In genomic region chr1:226479432-226479831, GRCh38 we compare ENCODE assay signal across 1 cellular context.
TF ChIP-seq lines count a peak whose summit lies in the region.

No MANE protein-coding gene starts in this region.

TF ChIP-seq in HepG2, 621 proteins besides CTCF, POLR2A, EP300 and RAD21 (continued from another document and continues in another):
- TF ChIP-seq SNAPC4 (CRISPR knock-in tag; IDR thresholded peaks at IDR 0.05) (no peak), ZNF597 (CRISPR knock-in tag; IDR thresholded peaks at IDR 0.05) (no peak), ZBTB42 (CRISPR knock-in tag; IDR thresholded peaks at IDR 0.05) (no peak), SOX13 (IDR thresholded peaks at IDR 0.05) (peak; percentile 37; the same call in 1 of the 2 replicates), SOX13 (CRISPR knock-in tag; conservative IDR thresholded peaks at IDR 0.05 in 1 of 2, IDR thresholded peaks at IDR 0.05 in 1 of 2) (peak in 1 of 2 experiments; percentile 94; a peak in 2 of 4 replicates), NFIC (IDR thresholded peaks at IDR 0.05; ENCODE audit: low read length) (peak; percentile 53; the same call in 1 of the 2 replicates), SOX6 (IDR thresholded peaks at IDR 0.05) (no peak), SOX6 (CRISPR knock-in tag; IDR thresholded peaks at IDR 0.05) (peak; percentile 91), AKNA (CRISPR knock-in tag; IDR thresholded peaks at IDR 0.05; ENCODE audit: borderline replicate concordance) (no peak), ZNF761 (CRISPR knock-in tag; conservative IDR thresholded peaks at IDR 0.05) (no peak), KIAA2018 (CRISPR knock-in tag; IDR thresholded peaks at IDR 0.05; ENCODE audit: borderline replicate concordance) (no peak), GRHL1 (CRISPR knock-in tag; conservative IDR thresholded peaks at IDR 0.05) (no peak), HNRNPUL1 (IDR thresholded peaks at IDR 0.05; ENCODE audit: low read depth, low read length) (no peak), SP4 (CRISPR knock-in tag; IDR thresholded peaks at IDR 0.05) (no peak), NR2C2 (CRISPR knock-in tag; IDR thresholded peaks at IDR 0.05; ENCODE audit: borderline replicate concordance) (no peak), ZNF749 (CRISPR knock-in tag; IDR thresholded peaks at IDR 0.05; ENCODE audit: borderline replicate concordance) (no peak), MBD4 (IDR thresholded peaks at IDR 0.05; ENCODE audit: borderline replicate concordance, low read length) (no peak), TEF (CRISPR knock-in tag; IDR thresholded peaks at IDR 0.05) (no peak), JDP2 (CRISPR knock-in tag; IDR thresholded peaks at IDR 0.05; ENCODE audit: borderline replicate concordance) (no peak), TCF12 (IDR thresholded peaks at IDR 0.05) (no peak), TCF12 (CRISPR knock-in tag; IDR thresholded peaks at IDR 0.05) (no peak), JUN (CRISPR knock-in tag; IDR thresholded peaks at IDR 0.05) (no peak), ZBTB4 (CRISPR knock-in tag; IDR thresholded peaks at IDR 0.05; ENCODE audit: borderline replicate concordance) (no peak)
